In genomic region chr16:15765880-15766279, GRCh38 we compare ENCODE assay signal across 1 cellular context.
TF ChIP-seq lines count a peak whose summit lies in the region.

No MANE protein-coding gene starts in this region.

TF ChIP-seq in WTC11, 78 proteins besides CTCF, POLR2A, EP300 and RAD21 (continued from another document):
- TF ChIP-seq AFF4 (CRISPR knock-in tag; IDR thresholded peaks at IDR 0.05; ENCODE audit: borderline replicate concordance) (no peak), MXD4 (CRISPR knock-in tag; IDR thresholded peaks at IDR 0.05; ENCODE audit: borderline replicate concordance) (no peak)
